In genomic region chr3:123768480-123769359, GRCh38 we compare ENCODE assay signal across 1 cellular context.
TF ChIP-seq lines count a peak whose summit lies in the region.

No MANE protein-coding gene starts in this region.

TF ChIP-seq in liver, 16 proteins besides CTCF, POLR2A, EP300 and RAD21 (continued from another document):
- TF ChIP-seq ZBTB33 (IDR thresholded peaks at IDR 0.05): no peak
- TF ChIP-seq YY1 (IDR thresholded peaks at IDR 0.05): no peak
